1 cellular context compared by ENCODE assay signal in genomic region chr2:36839976-36840617, GRCh38.
TF ChIP-seq lines count a peak whose summit lies in the region.

No MANE protein-coding gene starts in this region.

TF ChIP-seq in endothelial cell of umbilical vein, 7 proteins besides CTCF, POLR2A, EP300 and RAD21:
- TF ChIP-seq MAX (IDR thresholded peaks at IDR 0.05; ENCODE audit: insufficient read depth, insufficient read length) (no peak), JUN (IDR thresholded peaks at IDR 0.05; ENCODE audit: borderline replicate concordance, insufficient read depth, insufficient read length, low read depth) (no peak), MYC (IDR thresholded peaks at IDR 0.05; ENCODE audit: low read depth, low read length) (no peak), POLR2AphosphoS5 (IDR thresholded peaks at IDR 0.05; ENCODE audit: insufficient read depth, low read depth, low read length) (no peak), GATA2 (IDR thresholded peaks at IDR 0.05; ENCODE audit: insufficient read depth, insufficient read length, low read depth, low read length) (no peak)
